1 cellular context compared by ENCODE assay signal in the genomic region with DNA sequence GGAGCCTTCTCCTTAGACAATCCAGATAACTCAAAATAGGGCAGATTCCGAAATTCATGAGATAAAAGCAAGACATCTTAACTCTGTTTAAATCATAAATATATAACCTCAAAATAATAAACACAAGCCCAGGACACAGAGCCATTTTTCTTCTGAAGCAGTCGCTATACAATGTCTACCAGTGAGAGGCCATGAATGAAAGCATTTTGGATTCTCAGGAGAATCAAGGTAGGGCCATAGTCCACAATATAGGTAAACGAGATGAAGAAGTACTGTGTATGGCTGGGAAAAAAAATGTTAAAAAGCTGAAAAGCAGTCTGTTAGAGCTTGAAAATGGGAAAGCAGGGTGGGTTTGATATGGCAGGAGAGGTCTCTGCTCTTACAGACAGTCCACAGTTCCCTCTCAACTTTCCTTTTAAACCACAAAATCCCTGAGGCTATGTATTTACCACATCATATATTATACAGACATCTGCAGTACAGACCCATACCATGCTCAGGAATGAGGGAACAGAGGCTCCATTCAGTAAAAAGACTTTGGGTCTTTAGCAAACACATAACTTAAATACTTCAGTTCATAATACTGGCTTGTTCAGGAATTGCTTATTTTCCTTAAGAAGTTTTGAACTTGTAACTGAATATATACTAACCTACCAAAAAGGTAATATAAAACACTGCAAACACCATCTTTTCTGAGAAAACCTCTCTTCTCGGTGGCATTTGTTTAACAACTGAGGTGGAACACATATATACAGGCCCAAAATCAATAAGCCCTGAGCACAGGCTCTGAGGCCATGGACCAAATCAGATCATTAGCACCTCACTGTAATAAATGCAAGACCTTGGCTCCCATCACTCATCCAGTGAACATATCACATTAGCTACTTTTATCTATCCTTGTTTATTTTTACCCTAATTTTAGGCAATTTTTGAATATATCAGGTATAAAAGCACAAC.
TF ChIP-seq lines count a peak whose summit lies in the region.

No MANE protein-coding gene starts in this region.

TF ChIP-seq in HepG2, 621 proteins besides CTCF, POLR2A, EP300 and RAD21 (continued from another document):
- TF ChIP-seq ZBTB20 (CRISPR knock-in tag; IDR thresholded peaks at IDR 0.05; ENCODE audit: borderline replicate concordance, low read depth) (peak; percentile 72; the same call in 1 of the 2 replicates), ZNF17 (CRISPR knock-in tag; IDR thresholded peaks at IDR 0.05) (no peak), RCOR2 (CRISPR knock-in tag; IDR thresholded peaks at IDR 0.05) (0 out of 2 replicates have a peak, but pooled peaks have one; percentile 37), ZNF430 (CRISPR knock-in tag; IDR thresholded peaks at IDR 0.05) (no peak), ZBED4 (CRISPR knock-in tag; IDR thresholded peaks at IDR 0.05; ENCODE audit: borderline replicate concordance) (0 out of 2 replicates have a peak, but pooled peaks have one; percentile 17), ZNF207 (IDR thresholded peaks at IDR 0.05; ENCODE audit: borderline replicate concordance) (no peak), SAP130 (CRISPR knock-in tag; IDR thresholded peaks at IDR 0.05; ENCODE audit: low read depth) (peak; percentile 10; the same call in 1 of the 2 replicates), DMAP1 (CRISPR knock-in tag; IDR thresholded peaks at IDR 0.05) (no peak), YY1 (IDR thresholded peaks at IDR 0.05; ENCODE audit: insufficient read depth, insufficient replicate concordance, low read depth, low read length) (peak; percentile 61), RBFOX2 (IDR thresholded peaks at IDR 0.05; ENCODE audit: low read depth, low read length) (0 out of 2 replicates have a peak, but pooled peaks have one; percentile 31), ZNF460 (CRISPR knock-in tag; IDR thresholded peaks at IDR 0.05; ENCODE audit: borderline replicate concordance) (no peak), DPF2 (CRISPR knock-in tag; IDR thresholded peaks at IDR 0.05; ENCODE audit: borderline replicate concordance, low read depth) (no peak), ZFYVE20 (CRISPR knock-in tag; IDR thresholded peaks at IDR 0.05; ENCODE audit: borderline replicate concordance, low read depth) (no peak), HIVEP1 (CRISPR knock-in tag; IDR thresholded peaks at IDR 0.05) (no peak), GATAD2A (CRISPR knock-in tag; IDR thresholded peaks at IDR 0.05) (0 out of 2 replicates have a peak, but pooled peaks have one; percentile 32), ZNF552 (CRISPR knock-in tag; IDR thresholded peaks at IDR 0.05; ENCODE audit: borderline replicate concordance) (no peak), TRIM24 (CRISPR knock-in tag; IDR thresholded peaks at IDR 0.05) (no peak), FOXP1 (IDR thresholded peaks at IDR 0.05) (no peak), FOXP1 (CRISPR knock-in tag; IDR thresholded peaks at IDR 0.05) (peak; percentile 13; the same call in 1 of the 2 replicates)
- TF ChIP-seq, protein P1, sequence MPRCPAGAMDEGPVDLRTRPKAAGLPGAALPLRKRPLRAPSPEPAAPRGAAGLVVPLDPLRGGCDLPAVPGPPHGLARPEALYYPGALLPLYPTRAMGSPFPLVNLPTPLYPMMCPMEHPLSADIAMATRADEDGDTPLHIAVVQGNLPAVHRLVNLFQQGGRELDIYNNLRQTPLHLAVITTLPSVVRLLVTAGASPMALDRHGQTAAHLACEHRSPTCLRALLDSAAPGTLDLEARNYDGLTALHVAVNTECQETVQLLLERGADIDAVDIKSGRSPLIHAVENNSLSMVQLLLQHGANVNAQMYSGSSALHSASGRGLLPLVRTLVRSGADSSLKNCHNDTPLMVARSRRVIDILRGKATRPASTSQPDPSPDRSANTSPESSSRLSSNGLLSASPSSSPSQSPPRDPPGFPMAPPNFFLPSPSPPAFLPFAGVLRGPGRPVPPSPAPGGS (CRISPR knock-in tag; IDR thresholded peaks at IDR 0.05): no peak
- TF ChIP-seq, protein P2, sequence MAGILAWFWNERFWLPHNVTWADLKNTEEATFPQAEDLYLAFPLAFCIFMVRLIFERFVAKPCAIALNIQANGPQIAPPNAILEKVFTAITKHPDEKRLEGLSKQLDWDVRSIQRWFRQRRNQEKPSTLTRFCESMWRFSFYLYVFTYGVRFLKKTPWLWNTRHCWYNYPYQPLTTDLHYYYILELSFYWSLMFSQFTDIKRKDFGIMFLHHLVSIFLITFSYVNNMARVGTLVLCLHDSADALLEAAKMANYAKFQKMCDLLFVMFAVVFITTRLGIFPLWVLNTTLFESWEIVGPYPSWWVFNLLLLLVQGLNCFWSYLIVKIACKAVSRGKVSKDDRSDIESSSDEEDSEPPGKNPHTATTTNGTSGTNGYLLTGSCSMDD (CRISPR knock-in tag; IDR thresholded peaks at IDR 0.05): no peak
- TF ChIP-seq, protein P3, sequence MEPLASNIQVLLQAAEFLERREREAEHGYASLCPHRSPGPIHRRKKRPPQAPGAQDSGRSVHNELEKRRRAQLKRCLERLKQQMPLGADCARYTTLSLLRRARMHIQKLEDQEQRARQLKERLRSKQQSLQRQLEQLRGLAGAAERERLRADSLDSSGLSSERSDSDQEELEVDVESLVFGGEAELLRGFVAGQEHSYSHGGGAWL (CRISPR knock-in tag; IDR thresholded peaks at IDR 0.05): no peak
- TF ChIP-seq, protein P4, sequence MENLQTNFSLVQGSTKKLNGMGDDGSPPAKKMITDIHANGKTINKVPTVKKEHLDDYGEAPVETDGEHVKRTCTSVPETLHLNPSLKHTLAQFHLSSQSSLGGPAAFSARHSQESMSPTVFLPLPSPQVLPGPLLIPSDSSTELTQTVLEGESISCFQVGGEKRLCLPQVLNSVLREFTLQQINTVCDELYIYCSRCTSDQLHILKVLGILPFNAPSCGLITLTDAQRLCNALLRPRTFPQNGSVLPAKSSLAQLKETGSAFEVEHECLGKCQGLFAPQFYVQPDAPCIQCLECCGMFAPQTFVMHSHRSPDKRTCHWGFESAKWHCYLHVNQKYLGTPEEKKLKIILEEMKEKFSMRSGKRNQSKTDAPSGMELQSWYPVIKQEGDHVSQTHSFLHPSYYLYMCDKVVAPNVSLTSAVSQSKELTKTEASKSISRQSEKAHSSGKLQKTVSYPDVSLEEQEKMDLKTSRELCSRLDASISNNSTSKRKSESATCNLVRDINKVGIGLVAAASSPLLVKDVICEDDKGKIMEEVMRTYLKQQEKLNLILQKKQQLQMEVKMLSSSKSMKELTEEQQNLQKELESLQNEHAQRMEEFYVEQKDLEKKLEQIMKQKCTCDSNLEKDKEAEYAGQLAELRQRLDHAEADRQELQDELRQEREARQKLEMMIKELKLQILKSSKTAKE (CRISPR knock-in tag; IDR thresholded peaks at IDR 0.05; ENCODE audit: borderline replicate concordance): no peak
TF ChIP-seq in HepG2: peak in this region for 27.
